7 cellular contexts compared by ENCODE assay signal in the genomic region with DNA sequence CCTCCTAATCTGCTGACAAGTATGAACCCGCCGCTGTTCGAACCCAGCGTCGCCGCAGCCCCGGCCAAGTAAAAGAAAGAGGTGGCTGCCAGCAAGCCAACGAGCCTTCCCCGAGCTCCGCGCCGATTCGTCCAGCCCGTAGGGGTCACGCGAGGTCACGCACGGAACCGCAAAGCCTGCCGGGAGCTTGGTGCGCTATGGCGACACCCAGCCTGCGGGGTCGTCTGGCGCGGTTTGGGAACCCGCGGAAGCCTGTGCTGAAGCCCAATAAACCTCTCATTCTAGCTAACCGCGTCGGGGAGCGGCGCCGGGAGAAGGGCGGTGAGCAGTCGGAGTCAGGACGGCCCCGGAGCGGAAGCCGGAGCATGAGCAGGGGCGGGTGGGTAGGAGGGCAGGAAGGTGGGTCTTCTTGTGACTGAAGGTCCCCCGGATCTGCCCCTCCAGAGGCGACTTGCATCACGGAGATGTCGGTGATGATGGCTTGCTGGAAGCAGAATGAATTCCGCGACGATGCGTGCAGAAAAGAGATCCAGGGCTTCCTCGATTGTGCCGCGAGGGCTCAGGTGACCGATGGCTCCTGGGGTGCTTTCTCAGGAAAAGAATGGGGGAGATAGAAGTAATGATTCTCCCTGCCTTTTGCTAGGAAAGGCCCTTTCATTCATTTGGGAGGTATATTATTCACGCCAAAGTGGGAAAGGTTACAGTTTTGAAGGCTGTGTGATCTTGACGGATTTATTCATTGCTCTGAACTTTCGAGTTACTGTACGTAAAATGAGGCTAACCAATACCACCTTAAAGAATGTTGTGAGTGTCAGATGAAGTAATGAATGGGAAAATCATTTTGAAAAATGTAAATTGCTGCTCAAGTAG. TPM values are rescaled to one million over a fixed set of nuclear protein-coding genes. Genes with fewer than 3 reads are reported as not detected.
DNase-seq lines count a peak whose midpoint lies in the region; ATAC-seq, FAIRE-seq and TF ChIP-seq lines count a peak whose summit lies in the region.

A gene (plus strand): TSS at position 170 of the 870 bp plus-strand sequence. CDS start 28 bp downstream, at position 198.

- ATAC-seq in HG03039 (IDR thresholded peaks at IDR 0.05; ENCODE audit: unreplicated experiment) (peak; percentile 37), WTC11 (peak; percentile 73)

- POLR2A ChIA-PET in WTC11 (lab: Charles Lee): interaction anchor here (1.2 to 1.7 kb wide), 2 partner anchors 10 to 39 kb away, joined by 4 to 14 read pairs; a partner anchor contains a TSS

- peak within 1 kb of the TSS; percentile 99 for H3K4me3 Mint-ChIP-seq in WTC11
- peak within 1 kb of the TSS; percentile 91 to 100 (median 99) for H3K4me3 Mint-ChIP-seq in immature natural killer cell

- H3K36me3 ChIP-seq in bronchial epithelial cell (ENCODE audit: control insufficient read depth, insufficient read depth, low read length): peaks cover 4% of the 10 kb centered on the region

- H3K9me3 Mint-ChIP-seq in WTC11 (no peaks in the 10 kb centered on the region), immature natural killer cell (no peaks in the 10 kb centered on the region)

- H3K27ac Mint-ChIP-seq in WTC11 (peak within 1 kb of the TSS; percentile 99), immature natural killer cell (peak within 1 kb of the TSS; percentile 92 to 99 (median 98))

- TF ChIP-seq CTCF in WTC11 (IDR thresholded peaks at IDR 0.05): no peak
- TF ChIP-seq CTCF in bronchial epithelial cell (IDR thresholded peaks at IDR 0.05; ENCODE audit: insufficient read depth, low read length, severe bottlenecking): no peak

- H3K4me3 ChIP-seq in bronchial epithelial cell (ENCODE audit: low read depth, low read length): peak within 1 kb of the TSS; percentile 82

- H3K4me1 Mint-ChIP-seq in WTC11: peaks cover 33% of the 10 kb centered on the region
- H3K4me1 Mint-ChIP-seq in immature natural killer cell: peaks cover 63 to 78% of the 10 kb centered on the region in 2 donors

- CTCF ChIA-PET in WTC11 (lab: Charles Lee): interaction anchor here (0.6 to 1.7 kb wide), 4 partner anchors 9 to 158 kb away, joined by 3 to 11 read pairs (median 3); a partner anchor contains a TSS

- peaks cover 10% of the 10 kb centered on the region for H3K36me3 Mint-ChIP-seq in WTC11
- H3K36me3 Mint-ChIP-seq in immature natural killer cell: peaks cover 4 to 6% (median 6%) of the 10 kb centered on the region in 3 donors

- FAIRE-seq in GM18507 (lab: Jason Lieb, UNC) (peak; percentile 94), bronchial epithelial cell (lab: Jason Lieb, UNC) (no peak)

- H3K27me3 Mint-ChIP-seq in WTC11 (ENCODE audit: low read depth) (no peaks in the 10 kb centered on the region), immature natural killer cell (ENCODE audit: low read depth in 3 of 3) (peaks cover 12 to 22% (median 16%) of the 10 kb centered on the region in 3 donors)

- DNase-seq in GM18507 (ENCODE audit: extremely low spot score, insufficient read length, low read depth): peak; percentile 71
- peak; percentile 90 for DNase-seq in NCI-H2196 (lab: John Stamatoyannopoulos, UW; ENCODE audit: unreplicated experiment)
- peak; percentile 82 for DNase-seq in WTC11 (ENCODE audit: low spot score)
- peak; percentile 75 for DNase-seq in bronchial epithelial cell (ENCODE audit: low read depth)
- peak; percentile 85 to 86 (median 86) for DNase-seq in immature natural killer cell
- DNase-seq in smooth muscle cell of the brain vasculature (ENCODE audit: low read depth, low spot score): peak; percentile 70

- no peaks in the 10 kb centered on the region for H3K27me3 ChIP-seq in bronchial epithelial cell (ENCODE audit: control insufficient read depth, insufficient read depth, low read length)

TF ChIP-seq in WTC11, 78 proteins besides CTCF, POLR2A, EP300 and RAD21 (continues in another document):
- TF ChIP-seq ZNF232 (CRISPR knock-in tag; IDR thresholded peaks at IDR 0.05): no peak
- no peak for TF ChIP-seq PRRX2 (CRISPR knock-in tag; IDR thresholded peaks at IDR 0.05)
- TF ChIP-seq NFYB (CRISPR knock-in tag; conservative IDR thresholded peaks at IDR 0.05; ENCODE audit: low read depth): peak; percentile 58
- TF ChIP-seq, protein P1, sequence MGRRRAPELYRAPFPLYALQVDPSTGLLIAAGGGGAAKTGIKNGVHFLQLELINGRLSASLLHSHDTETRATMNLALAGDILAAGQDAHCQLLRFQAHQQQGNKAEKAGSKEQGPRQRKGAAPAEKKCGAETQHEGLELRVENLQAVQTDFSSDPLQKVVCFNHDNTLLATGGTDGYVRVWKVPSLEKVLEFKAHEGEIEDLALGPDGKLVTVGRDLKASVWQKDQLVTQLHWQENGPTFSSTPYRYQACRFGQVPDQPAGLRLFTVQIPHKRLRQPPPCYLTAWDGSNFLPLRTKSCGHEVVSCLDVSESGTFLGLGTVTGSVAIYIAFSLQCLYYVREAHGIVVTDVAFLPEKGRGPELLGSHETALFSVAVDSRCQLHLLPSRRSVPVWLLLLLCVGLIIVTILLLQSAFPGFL (CRISPR knock-in tag; IDR thresholded peaks at IDR 0.05; ENCODE audit: borderline replicate concordance): no peak
- peak; percentile 75 for TF ChIP-seq GABPB1 (CRISPR knock-in tag; IDR thresholded peaks at IDR 0.05)
- peak; percentile 79; the same call in 1 of the 2 replicates for TF ChIP-seq TEAD1 (CRISPR knock-in tag; IDR thresholded peaks at IDR 0.05)
- TF ChIP-seq, protein P2, sequence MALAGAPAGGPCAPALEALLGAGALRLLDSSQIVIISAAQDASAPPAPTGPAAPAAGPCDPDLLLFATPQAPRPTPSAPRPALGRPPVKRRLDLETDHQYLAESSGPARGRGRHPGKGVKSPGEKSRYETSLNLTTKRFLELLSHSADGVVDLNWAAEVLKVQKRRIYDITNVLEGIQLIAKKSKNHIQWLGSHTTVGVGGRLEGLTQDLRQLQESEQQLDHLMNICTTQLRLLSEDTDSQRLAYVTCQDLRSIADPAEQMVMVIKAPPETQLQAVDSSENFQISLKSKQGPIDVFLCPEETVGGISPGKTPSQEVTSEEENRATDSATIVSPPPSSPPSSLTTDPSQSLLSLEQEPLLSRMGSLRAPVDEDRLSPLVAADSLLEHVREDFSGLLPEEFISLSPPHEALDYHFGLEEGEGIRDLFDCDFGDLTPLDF (CRISPR knock-in tag; IDR thresholded peaks at IDR 0.05): no peak
- TF ChIP-seq OVOL2 (CRISPR knock-in tag; IDR thresholded peaks at IDR 0.05; ENCODE audit: borderline replicate concordance): no peak
- TF ChIP-seq, protein P3, sequence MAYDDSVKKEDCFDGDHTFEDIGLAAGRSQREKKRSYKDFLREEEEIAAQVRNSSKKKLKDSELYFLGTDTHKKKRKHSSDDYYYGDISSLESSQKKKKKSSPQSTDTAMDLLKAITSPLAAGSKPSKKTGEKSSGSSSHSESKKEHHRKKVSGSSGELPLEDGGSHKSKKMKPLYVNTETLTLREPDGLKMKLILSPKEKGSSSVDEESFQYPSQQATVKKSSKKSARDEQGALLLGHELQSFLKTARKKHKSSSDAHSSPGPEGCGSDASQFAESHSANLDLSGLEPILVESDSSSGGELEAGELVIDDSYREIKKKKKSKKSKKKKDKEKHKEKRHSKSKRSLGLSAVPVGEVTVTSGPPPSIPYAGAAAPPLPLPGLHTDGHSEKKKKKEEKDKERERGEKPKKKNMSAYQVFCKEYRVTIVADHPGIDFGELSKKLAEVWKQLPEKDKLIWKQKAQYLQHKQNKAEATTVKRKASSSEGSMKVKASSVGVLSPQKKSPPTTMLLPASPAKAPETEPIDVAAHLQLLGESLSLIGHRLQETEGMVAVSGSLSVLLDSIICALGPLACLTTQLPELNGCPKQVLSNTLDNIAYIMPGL (CRISPR knock-in tag; IDR thresholded peaks at IDR 0.05): peak; percentile 73; the same call in 1 of the 2 replicates
- no peak for TF ChIP-seq ZNF423 (CRISPR knock-in tag; IDR thresholded peaks at IDR 0.05)
- TF ChIP-seq ESRRA (CRISPR knock-in tag; IDR thresholded peaks at IDR 0.05; ENCODE audit: borderline replicate concordance): peak; percentile 77; the same call in 1 of the 2 replicates
- peak; percentile 91 for TF ChIP-seq FOXK1 (CRISPR knock-in tag; IDR thresholded peaks at IDR 0.05)
- TF ChIP-seq, protein P4, sequence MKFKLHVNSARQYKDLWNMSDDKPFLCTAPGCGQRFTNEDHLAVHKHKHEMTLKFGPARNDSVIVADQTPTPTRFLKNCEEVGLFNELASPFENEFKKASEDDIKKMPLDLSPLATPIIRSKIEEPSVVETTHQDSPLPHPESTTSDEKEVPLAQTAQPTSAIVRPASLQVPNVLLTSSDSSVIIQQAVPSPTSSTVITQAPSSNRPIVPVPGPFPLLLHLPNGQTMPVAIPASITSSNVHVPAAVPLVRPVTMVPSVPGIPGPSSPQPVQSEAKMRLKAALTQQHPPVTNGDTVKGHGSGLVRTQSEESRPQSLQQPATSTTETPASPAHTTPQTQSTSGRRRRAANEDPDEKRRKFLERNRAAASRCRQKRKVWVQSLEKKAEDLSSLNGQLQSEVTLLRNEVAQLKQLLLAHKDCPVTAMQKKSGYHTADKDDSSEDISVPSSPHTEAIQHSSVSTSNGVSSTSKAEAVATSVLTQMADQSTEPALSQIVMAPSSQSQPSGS (CRISPR knock-in tag; IDR thresholded peaks at IDR 0.05; ENCODE audit: borderline replicate concordance, low read depth): no peak
- TF ChIP-seq IRF2 (CRISPR knock-in tag; IDR thresholded peaks at IDR 0.05; ENCODE audit: borderline replicate concordance, low read depth): no peak
- TF ChIP-seq ZNF396 (CRISPR knock-in tag; IDR thresholded peaks at IDR 0.05; ENCODE audit: borderline replicate concordance): no peak
- no peak for TF ChIP-seq RORB (CRISPR knock-in tag; IDR thresholded peaks at IDR 0.05)
- TF ChIP-seq SP1 (CRISPR knock-in tag; conservative IDR thresholded peaks at IDR 0.05): peak; percentile 88
- peak; percentile 67 for TF ChIP-seq CREM (CRISPR knock-in tag; IDR thresholded peaks at IDR 0.05)
- 0 out of 2 replicates have a peak, but pooled peaks have one; percentile 38 for TF ChIP-seq NFE2L1 (CRISPR knock-in tag; IDR thresholded peaks at IDR 0.05)
- TF ChIP-seq, protein P5, sequence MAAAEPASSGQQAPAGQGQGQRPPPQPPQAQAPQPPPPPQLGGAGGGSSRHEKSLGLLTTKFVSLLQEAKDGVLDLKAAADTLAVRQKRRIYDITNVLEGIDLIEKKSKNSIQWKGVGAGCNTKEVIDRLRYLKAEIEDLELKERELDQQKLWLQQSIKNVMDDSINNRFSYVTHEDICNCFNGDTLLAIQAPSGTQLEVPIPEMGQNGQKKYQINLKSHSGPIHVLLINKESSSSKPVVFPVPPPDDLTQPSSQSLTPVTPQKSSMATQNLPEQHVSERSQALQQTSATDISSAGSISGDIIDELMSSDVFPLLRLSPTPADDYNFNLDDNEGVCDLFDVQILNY (CRISPR knock-in tag; IDR thresholded peaks at IDR 0.05): peak; percentile 78; the same call in 1 of the 2 replicates

RNA-seq across cellular contexts. Expression of the gene that starts here (rescaled TPM):
- 45.9 to 47.9 TPM (median 45.9 TPM) in 3 replicates for total RNA-seq in WTC11 (2021)
- total RNA-seq in bronchial epithelial cell: 13.2 and 25.1 TPM in 2 replicates
- 10 to 100 TPM; 24.8 to 46.9 (median 42.7) TPM for polyA plus RNA-seq in immature natural killer cell

Comparison
In these comparisons a context has a peak if more than half of its experiments do, and no peak if none do; other contexts are left out.
1. Peak in every context shown above with its lines: DNase-seq, ATAC-seq and H3K4me3 ChIP-seq.